9 cellular contexts compared by ENCODE assay signal in the genomic region with DNA sequence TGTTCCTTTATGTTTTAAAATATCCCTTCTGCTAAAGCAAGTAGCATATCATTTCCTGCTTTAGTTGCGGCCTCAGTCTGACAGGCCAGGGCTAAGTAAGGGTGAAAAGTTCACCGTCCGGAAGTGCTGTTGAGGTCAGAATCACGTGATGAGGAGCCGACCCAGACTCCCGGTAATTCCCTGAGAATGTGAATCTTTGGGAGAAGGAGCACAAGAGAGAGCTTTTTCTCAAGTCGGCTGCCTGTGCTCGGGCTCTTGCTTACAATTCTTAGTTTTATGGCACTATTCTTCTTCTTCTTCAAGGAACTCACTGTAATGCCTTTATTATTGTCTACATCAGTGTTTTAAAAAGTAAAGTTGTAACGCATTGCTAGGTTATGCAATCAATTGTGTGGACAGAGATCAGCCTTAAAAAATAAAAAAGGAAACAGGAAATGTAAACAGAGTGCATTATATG.
DNase-seq lines count a peak whose midpoint lies in the region; ATAC-seq and TF ChIP-seq lines count a peak whose summit lies in the region.
"Had no signal": no experiment of that assay in that cellular context is flagged by ENCODE, and none has a peak within 500 bp of the region (broad histone marks: within the 10 kb centered on the region; RNA-seq: fewer than 3 reads in every experiment).

No MANE protein-coding gene starts in this region.

- no peak overlapping the region for H3K9ac ChIP-seq in rectal smooth muscle tissue (ENCODE audit: low read length)

- H3K4me1 Mint-ChIP-seq in activated T-cell treated with anti-CD3 and anti-CD28 coated beads, Interleukin-2, amount 50 U/mL, for 72 hours (ENCODE audit: low read depth) = peaks cover 31% of the 10 kb centered on the region

- in situ Hi-C loops in Caki2 (cut with HindIII; ENCODE audit: low pct_unique_long_range_greater_than_20kb, low sequenced_read_pairs) = no loop called here

- H3K4me1 ChIP-seq in heart left ventricle (peaks cover 0 to 33% (median 15%) of the 10 kb centered on the region in 12 donors), rectal smooth muscle tissue (ENCODE audit: control insufficient read depth, insufficient read depth, low read length) (peaks cover 7% of the 10 kb centered on the region)

- no peaks in the 10 kb centered on the region for H3K36me3 ChIP-seq in heart left ventricle
- H3K36me3 ChIP-seq in rectal smooth muscle tissue (ENCODE audit: control insufficient read depth, insufficient read depth, low read length) = no peaks in the 10 kb centered on the region

- DNase-seq in Caki2 (ENCODE audit: low read depth) = peak; percentile 87
- peak; percentile 41 for DNase-seq in GM20000 (ENCODE audit: low spot score)
- peak; percentile 66 for DNase-seq in HT-29 (ENCODE audit: low spot score)
- peak in 1 of 2 donors; percentile 8 for DNase-seq in activated T-cell treated with anti-CD3 and anti-CD28 coated beads, Interleukin-2, amount 50 U/mL, for 72 hours
- DNase-seq in heart left ventricle = peak; percentile 68 to 83 (median 80)
- DNase-seq in NCI-H146 treated with DMSO at 0.1 percent for 48 hours (lab: John Stamatoyannopoulos, UW; ENCODE audit: unreplicated experiment) = no peak
- DNase-seq in NCI-H2171 treated with DMSO at 0.1 percent for 48 hours (lab: John Stamatoyannopoulos, UW) = no peak

- peak overlapping the region; percentile 89 for H3K27ac Mint-ChIP-seq in activated T-cell treated with anti-CD3 and anti-CD28 coated beads, Interleukin-2, amount 50 U/mL, for 72 hours
- H3K27ac Mint-ChIP-seq: T-helper 1 cell treated with Interleukin-12 subunit alpha and Interleukin-12 subunit beta and Interleukin-4 antibody, amounts not matched to agents 30 μg/mL and 1 μg/mL, for 36 hours had no signal

- peaks cover 0 to 3% of the 10 kb centered on the region in 2 donors for H3K36me3 Mint-ChIP-seq in activated T-cell treated with anti-CD3 and anti-CD28 coated beads, Interleukin-2, amount 50 U/mL, for 72 hours (ENCODE audit: insufficient read depth in 2 of 2)

- no peak for TF ChIP-seq POLR2A in heart left ventricle (IDR thresholded peaks at IDR 0.05)

- H3K27ac ChIP-seq in heart left ventricle = peak overlapping the region in 11 of 12 donors; percentile 35 to 83 (median 74)
- peak overlapping the region; percentile 52 for H3K27ac ChIP-seq in rectal smooth muscle tissue (ENCODE audit: low read depth, low read length)

- TF ChIP-seq CTCF in GM20000 (IDR thresholded peaks at IDR 0.05; ENCODE audit: extremely low read depth, missing control alignments) = no peak
- no peak for TF ChIP-seq CTCF in heart left ventricle (IDR thresholded peaks at IDR 0.05)

- ATAC-seq in activated T-cell treated with anti-CD3 and anti-CD28 coated beads, Interleukin-2, amount 50 U/mL, for 72 hours (replicated peaks in 1 of 2) = no peak
- peak; percentile 96 to 99 (median 98) for ATAC-seq in heart left ventricle

- no peaks in the 10 kb centered on the region for H3K27me3 ChIP-seq in heart left ventricle
- H3K27me3 ChIP-seq in rectal smooth muscle tissue (ENCODE audit: control insufficient read depth, insufficient read depth, low read length) = no peaks in the 10 kb centered on the region

- peak overlapping the region; percentile 59 to 66 for H3K4me3 Mint-ChIP-seq in activated T-cell treated with anti-CD3 and anti-CD28 coated beads, Interleukin-2, amount 50 U/mL, for 72 hours
- H3K4me3 Mint-ChIP-seq: T-helper 1 cell treated with Interleukin-12 subunit alpha and Interleukin-12 subunit beta and Interleukin-4 antibody, amounts not matched to agents 30 μg/mL and 1 μg/mL, for 36 hours had no signal

- peak overlapping the region in 9 of 12 donors; percentile 5 to 42 (median 27) for H3K4me3 ChIP-seq in heart left ventricle
- peak overlapping the region; percentile 51 for H3K4me3 ChIP-seq in rectal smooth muscle tissue (ENCODE audit: low read length)

- H3K9me3 ChIP-seq in heart left ventricle = no peaks in the 10 kb centered on the region

- H3K27me3 Mint-ChIP-seq in activated T-cell treated with anti-CD3 and anti-CD28 coated beads, Interleukin-2, amount 50 U/mL, for 72 hours (ENCODE audit: low read depth) = peaks cover 5% of the 10 kb centered on the region

- 17 to 26% (median 22%) methylated on average over 9 of the region's 9 CpGs for WGBS in heart left ventricle, 4 donors

- intact Hi-C loops in heart left ventricle (cut with DNase I) = loop anchor here in 3 of 10 donors (5.0 to 10.0 kb wide), 3 partner anchors 40 to 157 kb away; no protein-coding TSS in a partner anchor

- H3K9me3 Mint-ChIP-seq in activated T-cell treated with anti-CD3 and anti-CD28 coated beads, Interleukin-2, amount 50 U/mL, for 72 hours = peaks cover 0 to 2% of the 10 kb centered on the region in 2 donors
- H3K9me3 Mint-ChIP-seq: T-helper 1 cell treated with Interleukin-12 subunit alpha and Interleukin-12 subunit beta and Interleukin-4 antibody, amounts not matched to agents 30 μg/mL and 1 μg/mL, for 36 hours had no signal

Comparison
In these comparisons a context has a peak if more than half of its experiments do, and no peak if none do; other contexts are left out.
1. DNase-seq: peak in Caki2 (single experiment), GM20000 (single experiment), HT-29 (single experiment) and heart left ventricle (5 of 5); none in NCI-H146 treated with DMSO at 0.1 percent for 48 hours (single experiment) and NCI-H2171 treated with DMSO at 0.1 percent for 48 hours (single experiment).
2. ATAC-seq: peak in heart left ventricle (4 of 4); none in activated T-cell treated with anti-CD3 and anti-CD28 coated beads, Interleukin-2, amount 50 U/mL, for 72 hours (0 of 2).